In the genomic region with DNA sequence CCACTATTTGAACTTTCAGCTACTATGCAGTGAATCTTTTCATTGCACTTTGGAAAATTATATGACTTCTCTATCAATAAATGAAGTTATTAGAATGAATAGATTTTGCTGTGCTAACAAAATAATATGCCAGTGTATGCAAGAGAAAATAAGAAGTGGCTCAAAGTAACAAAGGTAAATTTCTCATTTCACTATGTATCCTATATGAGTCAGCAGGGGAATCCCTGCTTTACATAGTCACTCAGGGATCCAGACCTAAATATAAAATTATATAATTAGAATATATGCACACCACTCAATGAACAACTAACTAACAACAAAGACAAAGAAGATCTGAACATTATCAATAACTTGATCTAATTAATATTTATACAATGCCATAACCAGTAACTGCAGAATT, we compare ENCODE assay signal across 22 cellular contexts.
"Had no signal": no experiment of that assay in that cellular context is flagged by ENCODE, and none has a peak within 500 bp of the region (broad histone marks: within the 10 kb centered on the region; RNA-seq: fewer than 3 reads in every experiment).

No MANE protein-coding gene starts in this region.

- ATAC-seq: HepG2, SK-N-SH treated with all-trans-retinoic acid at 6 μM for 48 hours had no signal

- DNase-seq: IMR-90, Kasumi-1, KG1, MV-4-11, NCI-H1048, NCI-H1105, NCI-H1417, NCI-H1436 treated with DMSO at 0.1 percent for 48 hours, NCI-H1694, NCI-H187 treated with DMSO at 0.1 percent for 48 hours, NCI-H2029 treated with DMSO at 0.1 percent for 48 hours, NCI-H2171 treated with DMSO at 0.1 percent for 48 hours, NCI-H2227 treated with DMSO at 0.1 percent for 48 hours, NCI-H524, NCI-H526 treated with DMSO at 0.1 percent for 48 hours, NCI-H774, RPMI8226, SHP77, T-helper 1 cell, T-helper 2 cell had no signal
